Comparison of ENCODE assay signal across 25 cellular contexts in genomic region chr6:52403086-52403485, GRCh38. TPM values are rescaled to one million over a fixed set of nuclear protein-coding genes. Genes with fewer than 3 reads are reported as not detected.
DNase-seq lines count a peak whose midpoint lies in the region; ATAC-seq, FAIRE-seq and TF ChIP-seq lines count a peak whose summit lies in the region.
"Had no signal": no experiment of that assay in that cellular context is flagged by ENCODE, and none has a peak within 500 bp of the region (broad histone marks: within the 10 kb centered on the region; RNA-seq: fewer than 3 reads in every experiment).

No MANE protein-coding gene starts in this region.

- no peak for DNase-seq in activated naive CD8-positive, alpha-beta T cell treated with anti-CD3 and anti-CD28 coated beads for 36 hours
- DNase-seq in RWPE1 (ENCODE audit: low spot score) (no peak), mucosa of descending colon (peak in 2 of 3 donors; percentile 47 to 51), small intestine (no peak), foreskin keratinocyte (no peak), OCI-M2 (lab: John Stamatoyannopoulos, UW; ENCODE audit: unreplicated experiment) (no peak), cerebellum (ENCODE audit: low spot score) (no peak)
- DNase-seq: 8988T; ACHN; Caco-2; CD4-positive, alpha-beta memory T cell; EL; GDM1; IMR-90; KG1; NCI-H1930; NCI-H82; NK-92 treated with Interleukin-12 subunit alpha and Interleukin-12 subunit beta, amount 100 ng/mL, for 24 hours; SHP77 treated with DMSO at 0.1 percent for 48 hours had no signal

- H3K27ac Mint-ChIP-seq in activated naive CD8-positive, alpha-beta T cell = peak overlapping the region; percentile 91
- H3K27ac Mint-ChIP-seq in activated naive CD8-positive, alpha-beta T cell treated with anti-CD3 and anti-CD28 coated beads for 36 hours = no peak overlapping the region
- H3K27ac Mint-ChIP-seq: GM23338 had no signal

- no peaks in the 10 kb centered on the region for H3K36me3 ChIP-seq in mucosa of descending colon (ENCODE audit: low read depth)
- peaks cover 3 to 15% of the 10 kb centered on the region in 2 donors for H3K36me3 ChIP-seq in small intestine (ENCODE audit: control insufficient read depth in 2 of 2, insufficient read depth in 2 of 2, low read length in 2 of 2)
- H3K36me3 ChIP-seq: HAP-1, MG63 had no signal

- no peak overlapping the region for H3K4me3 ChIP-seq in mucosa of descending colon
- no peak overlapping the region for H3K4me3 ChIP-seq in small intestine (ENCODE audit: low read depth in 1 of 2, low read length in 2 of 2)
- H3K4me3 ChIP-seq: GM12878, GM23338, HAP-1, MG63, PC-9 had no signal

- H3K27me3 Mint-ChIP-seq in activated naive CD8-positive, alpha-beta T cell = no peaks in the 10 kb centered on the region
- no peaks in the 10 kb centered on the region for H3K27me3 Mint-ChIP-seq in activated naive CD8-positive, alpha-beta T cell treated with anti-CD3 and anti-CD28 coated beads for 36 hours
- H3K27me3 Mint-ChIP-seq: CD4-positive, alpha-beta memory T cell had no signal

- H3K4me1 Mint-ChIP-seq in activated naive CD8-positive, alpha-beta T cell (ENCODE audit: low read depth) = peaks cover 58% of the 10 kb centered on the region
- H3K4me1 Mint-ChIP-seq in activated naive CD8-positive, alpha-beta T cell treated with anti-CD3 and anti-CD28 coated beads for 36 hours = peaks cover 32% of the 10 kb centered on the region

- H3K4me1 ChIP-seq in mucosa of descending colon (ENCODE audit: low read depth) = peaks cover 41% of the 10 kb centered on the region
- H3K4me1 ChIP-seq in small intestine (ENCODE audit: control insufficient read depth in 2 of 2, insufficient read depth in 1 of 2, low read depth in 1 of 2, low read length in 1 of 2) = peaks cover 5 to 17% of the 10 kb centered on the region in 2 donors
- H3K4me1 ChIP-seq in foreskin keratinocyte = peaks cover 9% of the 10 kb centered on the region
- H3K4me1 ChIP-seq: Caco-2, HAP-1 had no signal

- ATAC-seq in mucosa of descending colon = no peak
- no peak for ATAC-seq in foreskin keratinocyte
- ATAC-seq: GM12878, GM23338 had no signal

- CTCF ChIA-PET in RWPE1 (lab: Yijun Ruan, JAX) = interaction anchor here (0.6 kb wide), 1 partner anchor 114 kb away, joined by 4 read pairs; no protein-coding TSS in a partner anchor

- H3K4me3 Mint-ChIP-seq in activated naive CD8-positive, alpha-beta T cell = no peak overlapping the region
- no peak overlapping the region for H3K4me3 Mint-ChIP-seq in activated naive CD8-positive, alpha-beta T cell treated with anti-CD3 and anti-CD28 coated beads for 36 hours
- H3K4me3 Mint-ChIP-seq: CD4-positive, alpha-beta memory T cell; GM23338 had no signal

- intact Hi-C loops in mucosa of descending colon (cut with DNase I, micrococcal nuclease) = loop anchor here in 1 of 2 donors (10.0 kb wide), 1 partner anchor 118 kb away; the partner anchor contains the start of gene MCM3

- POLR2A ChIA-PET in RWPE1 (lab: Yijun Ruan, JAX; ENCODE audit: low non-redundant PET) = no interaction called here

- FAIRE-seq in small intestine (lab: Jason Lieb, UNC) = no peak
- FAIRE-seq: GM12878 had no signal

- H3K27ac ChIP-seq in RWPE1 (peak overlapping the region; percentile 14), small intestine (ENCODE audit: low read depth in 1 of 2, low read length in 1 of 2) (peak overlapping the region; percentile 29 to 37), foreskin keratinocyte (no peak overlapping the region)
- H3K27ac ChIP-seq: PC-9 had no signal

- WGBS in small intestine, 3 donors = 95 to 97% (median 97%) methylated on average over 26 of the region's 26 CpGs

- H3K27me3 ChIP-seq in small intestine (ENCODE audit: control insufficient read depth in 2 of 2, insufficient read depth in 2 of 2, low read length in 2 of 2) (no peaks in the 10 kb centered on the region), foreskin keratinocyte (no peaks in the 10 kb centered on the region)
- H3K27me3 ChIP-seq: MG63 had no signal

- no peak for TF ChIP-seq CTCF in RWPE1 (conservative IDR thresholded peaks at IDR 0.05; ENCODE audit: low read depth)
- TF ChIP-seq CTCF in mucosa of descending colon (IDR thresholded peaks at IDR 0.05) = no peak
- no peak for TF ChIP-seq CTCF in foreskin keratinocyte (conservative IDR thresholded peaks at IDR 0.05)

- peaks cover 6% of the 10 kb centered on the region for H3K36me3 Mint-ChIP-seq in activated naive CD8-positive, alpha-beta T cell
- peaks cover 16% of the 10 kb centered on the region for H3K36me3 Mint-ChIP-seq in activated naive CD8-positive, alpha-beta T cell treated with anti-CD3 and anti-CD28 coated beads for 36 hours

- H3K9me3 ChIP-seq in mucosa of descending colon = no peaks in the 10 kb centered on the region
- H3K9me3 ChIP-seq in small intestine (ENCODE audit: control insufficient read depth, low read depth) = no peaks in the 10 kb centered on the region
- H3K9me3 ChIP-seq: Caco-2, HAP-1, MG63 had no signal

- no peaks in the 10 kb centered on the region for H3K9me3 Mint-ChIP-seq in activated naive CD8-positive, alpha-beta T cell (ENCODE audit: low read depth)
- no peaks in the 10 kb centered on the region for H3K9me3 Mint-ChIP-seq in activated naive CD8-positive, alpha-beta T cell treated with anti-CD3 and anti-CD28 coated beads for 36 hours
- H3K9me3 Mint-ChIP-seq: CD4-positive, alpha-beta memory T cell; GM23338 had no signal

RNA-seq across cellular contexts. Expression of gene EFHC1, which starts 17.1 kb away (rescaled TPM):
- 1 to 10 TPM; 2.8 to 3.1 TPM for total RNA-seq in activated naive CD8-positive, alpha-beta T cell treated with anti-CD3 and anti-CD28 coated beads for 36 hours
- 10 to 100 TPM; 10.8 to 22.2 (median 20.5) TPM for total RNA-seq in mucosa of descending colon
- polyA plus RNA-seq in small intestine = 10 to 100 TPM; 10.4 to 23.8 (median 22.4) TPM
- total RNA-seq in foreskin keratinocyte = 18.2 and 18.4 TPM in 2 replicates
- 10.6 and 11.4 TPM in 2 replicates for polyA plus RNA-seq in foreskin keratinocyte
- total RNA-seq in cerebellum = 55.2 TPM

RNA-seq across cellular contexts. Expression of gene PAQR8, which starts 41.1 kb away (rescaled TPM):
- total RNA-seq in activated naive CD8-positive, alpha-beta T cell treated with anti-CD3 and anti-CD28 coated beads for 36 hours = 10 to 100 TPM; 11.0 to 11.4 TPM
- 100 to 1,000 TPM in 1 of 3 donors, 10 to 100 TPM in 2; 70.6 to 184 (median 81.4) TPM for total RNA-seq in mucosa of descending colon
- polyA plus RNA-seq in small intestine = 10 to 100 TPM; 14.1 to 28.6 (median 28.6) TPM
- 4.5 and 5.6 TPM in 2 replicates for total RNA-seq in foreskin keratinocyte
- polyA plus RNA-seq in foreskin keratinocyte = 2.4 TPM in 2 replicates
- 20.6 TPM for total RNA-seq in cerebellum

Comparison
In these comparisons a context has a peak if more than half of its experiments do, and no peak if none do; other contexts are left out.
1. DNase-seq: peak in mucosa of descending colon (2 of 3); none in activated naive CD8-positive, alpha-beta T cell treated with anti-CD3 and anti-CD28 coated beads for 36 hours (single experiment), RWPE1 (single experiment), small intestine (single experiment), foreskin keratinocyte (0 of 2), OCI-M2 (single experiment) and cerebellum (single experiment).